Comparison of ENCODE assay signal across 1 cellular context in genomic region chr12:58925733-58926113, GRCh38.
TF ChIP-seq lines count a peak whose summit lies in the region.

No MANE protein-coding gene starts in this region.

TF ChIP-seq in HepG2, 621 proteins besides CTCF, POLR2A, EP300 and RAD21:
- TF ChIP-seq KDM2A (CRISPR knock-in tag; IDR thresholded peaks at IDR 0.05; ENCODE audit: borderline replicate concordance, low read depth) (no peak), PAF1 (CRISPR knock-in tag; IDR thresholded peaks at IDR 0.05) (no peak), HDAC1 (CRISPR knock-in tag; IDR thresholded peaks at IDR 0.05) (no peak), EHMT2 (IDR thresholded peaks at IDR 0.05; ENCODE audit: borderline replicate concordance, low read depth, low read length) (no peak), HMGA1 (CRISPR knock-in tag; conservative IDR thresholded peaks at IDR 0.05) (no peak)
- TF ChIP-seq, protein P1, sequence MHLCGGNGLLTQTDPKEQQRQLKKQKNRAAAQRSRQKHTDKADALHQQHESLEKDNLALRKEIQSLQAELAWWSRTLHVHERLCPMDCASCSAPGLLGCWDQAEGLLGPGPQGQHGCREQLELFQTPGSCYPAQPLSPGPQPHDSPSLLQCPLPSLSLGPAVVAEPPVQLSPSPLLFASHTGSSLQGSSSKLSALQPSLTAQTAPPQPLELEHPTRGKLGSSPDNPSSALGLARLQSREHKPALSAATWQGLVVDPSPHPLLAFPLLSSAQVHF (CRISPR knock-in tag; IDR thresholded peaks at IDR 0.05): no peak
- TF ChIP-seq, protein P2, sequence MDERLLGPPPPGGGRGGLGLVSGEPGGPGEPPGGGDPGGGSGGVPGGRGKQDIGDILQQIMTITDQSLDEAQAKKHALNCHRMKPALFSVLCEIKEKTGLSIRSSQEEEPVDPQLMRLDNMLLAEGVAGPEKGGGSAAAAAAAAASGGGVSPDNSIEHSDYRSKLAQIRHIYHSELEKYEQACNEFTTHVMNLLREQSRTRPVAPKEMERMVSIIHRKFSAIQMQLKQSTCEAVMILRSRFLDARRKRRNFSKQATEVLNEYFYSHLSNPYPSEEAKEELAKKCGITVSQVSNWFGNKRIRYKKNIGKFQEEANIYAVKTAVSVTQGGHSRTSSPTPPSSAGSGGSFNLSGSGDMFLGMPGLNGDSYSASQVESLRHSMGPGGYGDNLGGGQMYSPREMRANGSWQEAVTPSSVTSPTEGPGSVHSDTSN (CRISPR knock-in tag; IDR thresholded peaks at IDR 0.05): no peak
- TF ChIP-seq, protein P3, sequence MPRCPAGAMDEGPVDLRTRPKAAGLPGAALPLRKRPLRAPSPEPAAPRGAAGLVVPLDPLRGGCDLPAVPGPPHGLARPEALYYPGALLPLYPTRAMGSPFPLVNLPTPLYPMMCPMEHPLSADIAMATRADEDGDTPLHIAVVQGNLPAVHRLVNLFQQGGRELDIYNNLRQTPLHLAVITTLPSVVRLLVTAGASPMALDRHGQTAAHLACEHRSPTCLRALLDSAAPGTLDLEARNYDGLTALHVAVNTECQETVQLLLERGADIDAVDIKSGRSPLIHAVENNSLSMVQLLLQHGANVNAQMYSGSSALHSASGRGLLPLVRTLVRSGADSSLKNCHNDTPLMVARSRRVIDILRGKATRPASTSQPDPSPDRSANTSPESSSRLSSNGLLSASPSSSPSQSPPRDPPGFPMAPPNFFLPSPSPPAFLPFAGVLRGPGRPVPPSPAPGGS (CRISPR knock-in tag; IDR thresholded peaks at IDR 0.05): no peak
